In genomic region chr19:54189020-54189667, GRCh38 we compare ENCODE assay signal across 1 cellular context.
TF ChIP-seq lines count a peak whose summit lies in the region.

A gene with protein sequence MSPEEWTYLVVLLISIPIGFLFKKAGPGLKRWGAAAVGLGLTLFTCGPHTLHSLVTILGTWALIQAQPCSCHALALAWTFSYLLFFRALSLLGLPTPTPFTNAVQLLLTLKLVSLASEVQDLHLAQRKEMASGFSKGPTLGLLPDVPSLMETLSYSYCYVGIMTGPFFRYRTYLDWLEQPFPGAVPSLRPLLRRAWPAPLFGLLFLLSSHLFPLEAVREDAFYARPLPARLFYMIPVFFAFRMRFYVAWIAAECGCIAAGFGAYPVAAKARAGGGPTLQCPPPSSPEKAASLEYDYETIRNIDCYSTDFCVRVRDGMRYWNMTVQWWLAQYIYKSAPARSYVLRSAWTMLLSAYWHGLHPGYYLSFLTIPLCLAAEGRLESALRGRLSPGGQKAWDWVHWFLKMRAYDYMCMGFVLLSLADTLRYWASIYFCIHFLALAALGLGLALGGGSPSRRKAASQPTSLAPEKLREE (minus strand): TSS chr19:54189580. CDS start chr19:54188508, 1,072 bp downstream.

TF ChIP-seq in K562, 482 proteins besides CTCF, POLR2A, EP300 and RAD21 (continued from another document and continues in another):
- TF ChIP-seq, protein P1, sequence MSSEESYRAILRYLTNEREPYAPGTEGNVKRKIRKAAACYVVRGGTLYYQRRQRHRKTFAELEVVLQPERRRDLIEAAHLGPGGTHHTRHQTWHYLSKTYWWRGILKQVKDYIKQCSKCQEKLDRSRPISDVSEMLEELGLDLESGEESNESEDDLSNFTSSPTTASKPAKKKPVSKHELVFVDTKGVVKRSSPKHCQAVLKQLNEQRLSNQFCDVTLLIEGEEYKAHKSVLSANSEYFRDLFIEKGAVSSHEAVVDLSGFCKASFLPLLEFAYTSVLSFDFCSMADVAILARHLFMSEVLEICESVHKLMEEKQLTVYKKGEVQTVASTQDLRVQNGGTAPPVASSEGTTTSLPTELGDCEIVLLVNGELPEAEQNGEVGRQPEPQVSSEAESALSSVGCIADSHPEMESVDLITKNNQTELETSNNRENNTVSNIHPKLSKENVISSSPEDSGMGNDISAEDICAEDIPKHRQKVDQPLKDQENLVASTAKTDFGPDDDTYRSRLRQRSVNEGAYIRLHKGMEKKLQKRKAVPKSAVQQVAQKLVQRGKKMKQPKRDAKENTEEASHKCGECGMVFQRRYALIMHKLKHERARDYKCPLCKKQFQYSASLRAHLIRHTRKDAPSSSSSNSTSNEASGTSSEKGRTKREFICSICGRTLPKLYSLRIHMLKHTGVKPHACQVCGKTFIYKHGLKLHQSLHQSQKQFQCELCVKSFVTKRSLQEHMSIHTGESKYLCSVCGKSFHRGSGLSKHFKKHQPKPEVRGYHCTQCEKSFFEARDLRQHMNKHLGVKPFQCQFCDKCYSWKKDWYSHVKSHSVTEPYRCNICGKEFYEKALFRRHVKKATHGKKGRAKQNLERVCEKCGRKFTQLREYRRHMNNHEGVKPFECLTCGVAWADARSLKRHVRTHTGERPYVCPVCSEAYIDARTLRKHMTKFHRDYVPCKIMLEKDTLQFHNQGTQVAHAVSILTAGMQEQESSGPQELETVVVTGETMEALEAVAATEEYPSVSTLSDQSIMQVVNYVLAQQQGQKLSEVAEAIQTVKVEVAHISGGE (CRISPR knock-in tag; IDR thresholded peaks at IDR 0.05): no peak
- TF ChIP-seq ZNF79 (CRISPR knock-in tag; IDR thresholded peaks at IDR 0.05; ENCODE audit: low read depth) (no peak), CAMTA2 (CRISPR knock-in tag; conservative IDR thresholded peaks at IDR 0.05) (no peak), STAT5A (IDR thresholded peaks at IDR 0.05; ENCODE audit: borderline replicate concordance, low read length) (no peak), LCOR (CRISPR knock-in tag; IDR thresholded peaks at IDR 0.05) (no peak), ZNF282 (CRISPR knock-in tag; IDR thresholded peaks at IDR 0.05) (0 out of 2 replicates have a peak, but pooled peaks have one; percentile 30), ZNF589 (CRISPR knock-in tag; IDR thresholded peaks at IDR 0.05; ENCODE audit: low read depth) (no peak), MTF1 (CRISPR knock-in tag; IDR thresholded peaks at IDR 0.05; ENCODE audit: borderline replicate concordance) (no peak), RNF2 (IDR thresholded peaks at IDR 0.05) (0 out of 2 replicates have a peak, but pooled peaks have one; percentile 28), STAT5B (CRISPR knock-in tag; IDR thresholded peaks at IDR 0.05) (no peak), ZNF124 (CRISPR knock-in tag; IDR thresholded peaks at IDR 0.05) (no peak), ERF (CRISPR knock-in tag; IDR thresholded peaks at IDR 0.05) (0 out of 2 replicates have a peak, but pooled peaks have one; percentile 49), GABPA (tag; conservative IDR thresholded peaks at IDR 0.05; ENCODE audit: low read depth) (no peak), ZNF23 (CRISPR knock-in tag; IDR thresholded peaks at IDR 0.05) (no peak), ZNF449 (CRISPR knock-in tag; IDR thresholded peaks at IDR 0.05) (no peak), CBX1 (IDR thresholded peaks at IDR 0.05; ENCODE audit: low read depth) (no peak), PKNOX1 (IDR thresholded peaks at IDR 0.05) (no peak), CHD1 (IDR thresholded peaks at IDR 0.05; ENCODE audit: low read length) (no peak), CGGBP1 (CRISPR knock-in tag; IDR thresholded peaks at IDR 0.05) (no peak), RBM15 (IDR thresholded peaks at IDR 0.05; ENCODE audit: insufficient read depth, low read length) (no peak), FOS (IDR thresholded peaks at IDR 0.05; ENCODE audit: extremely low read depth, insufficient read length) (no peak), PTRF (tag; IDR thresholded peaks at IDR 0.05) (no peak), PCBP1 (IDR thresholded peaks at IDR 0.05; ENCODE audit: low read depth, low read length, poor library complexity, severe bottlenecking) (peak; percentile 66), ZBTB2 (IDR thresholded peaks at IDR 0.05) (no peak), ZNF316 (IDR thresholded peaks at IDR 0.05) (no peak), ZBTB8A (IDR thresholded peaks at IDR 0.05; ENCODE audit: partially characterized antibody) (no peak), KAT7 (CRISPR knock-in tag; IDR thresholded peaks at IDR 0.05; ENCODE audit: borderline replicate concordance) (no peak), RAD51 (IDR thresholded peaks at IDR 0.05; ENCODE audit: borderline replicate concordance, low read depth) (no peak), MXI1 (IDR thresholded peaks at IDR 0.05; ENCODE audit: low read depth, low read length) (no peak), ZNF778 (CRISPR knock-in tag; IDR thresholded peaks at IDR 0.05) (no peak), SMARCB1 (IDR thresholded peaks at IDR 0.05; ENCODE audit: insufficient read length, low read depth) (no peak), SRSF3 (IDR thresholded peaks at IDR 0.05; ENCODE audit: insufficient read depth, low read length) (no peak)
- TF ChIP-seq, protein P2, sequence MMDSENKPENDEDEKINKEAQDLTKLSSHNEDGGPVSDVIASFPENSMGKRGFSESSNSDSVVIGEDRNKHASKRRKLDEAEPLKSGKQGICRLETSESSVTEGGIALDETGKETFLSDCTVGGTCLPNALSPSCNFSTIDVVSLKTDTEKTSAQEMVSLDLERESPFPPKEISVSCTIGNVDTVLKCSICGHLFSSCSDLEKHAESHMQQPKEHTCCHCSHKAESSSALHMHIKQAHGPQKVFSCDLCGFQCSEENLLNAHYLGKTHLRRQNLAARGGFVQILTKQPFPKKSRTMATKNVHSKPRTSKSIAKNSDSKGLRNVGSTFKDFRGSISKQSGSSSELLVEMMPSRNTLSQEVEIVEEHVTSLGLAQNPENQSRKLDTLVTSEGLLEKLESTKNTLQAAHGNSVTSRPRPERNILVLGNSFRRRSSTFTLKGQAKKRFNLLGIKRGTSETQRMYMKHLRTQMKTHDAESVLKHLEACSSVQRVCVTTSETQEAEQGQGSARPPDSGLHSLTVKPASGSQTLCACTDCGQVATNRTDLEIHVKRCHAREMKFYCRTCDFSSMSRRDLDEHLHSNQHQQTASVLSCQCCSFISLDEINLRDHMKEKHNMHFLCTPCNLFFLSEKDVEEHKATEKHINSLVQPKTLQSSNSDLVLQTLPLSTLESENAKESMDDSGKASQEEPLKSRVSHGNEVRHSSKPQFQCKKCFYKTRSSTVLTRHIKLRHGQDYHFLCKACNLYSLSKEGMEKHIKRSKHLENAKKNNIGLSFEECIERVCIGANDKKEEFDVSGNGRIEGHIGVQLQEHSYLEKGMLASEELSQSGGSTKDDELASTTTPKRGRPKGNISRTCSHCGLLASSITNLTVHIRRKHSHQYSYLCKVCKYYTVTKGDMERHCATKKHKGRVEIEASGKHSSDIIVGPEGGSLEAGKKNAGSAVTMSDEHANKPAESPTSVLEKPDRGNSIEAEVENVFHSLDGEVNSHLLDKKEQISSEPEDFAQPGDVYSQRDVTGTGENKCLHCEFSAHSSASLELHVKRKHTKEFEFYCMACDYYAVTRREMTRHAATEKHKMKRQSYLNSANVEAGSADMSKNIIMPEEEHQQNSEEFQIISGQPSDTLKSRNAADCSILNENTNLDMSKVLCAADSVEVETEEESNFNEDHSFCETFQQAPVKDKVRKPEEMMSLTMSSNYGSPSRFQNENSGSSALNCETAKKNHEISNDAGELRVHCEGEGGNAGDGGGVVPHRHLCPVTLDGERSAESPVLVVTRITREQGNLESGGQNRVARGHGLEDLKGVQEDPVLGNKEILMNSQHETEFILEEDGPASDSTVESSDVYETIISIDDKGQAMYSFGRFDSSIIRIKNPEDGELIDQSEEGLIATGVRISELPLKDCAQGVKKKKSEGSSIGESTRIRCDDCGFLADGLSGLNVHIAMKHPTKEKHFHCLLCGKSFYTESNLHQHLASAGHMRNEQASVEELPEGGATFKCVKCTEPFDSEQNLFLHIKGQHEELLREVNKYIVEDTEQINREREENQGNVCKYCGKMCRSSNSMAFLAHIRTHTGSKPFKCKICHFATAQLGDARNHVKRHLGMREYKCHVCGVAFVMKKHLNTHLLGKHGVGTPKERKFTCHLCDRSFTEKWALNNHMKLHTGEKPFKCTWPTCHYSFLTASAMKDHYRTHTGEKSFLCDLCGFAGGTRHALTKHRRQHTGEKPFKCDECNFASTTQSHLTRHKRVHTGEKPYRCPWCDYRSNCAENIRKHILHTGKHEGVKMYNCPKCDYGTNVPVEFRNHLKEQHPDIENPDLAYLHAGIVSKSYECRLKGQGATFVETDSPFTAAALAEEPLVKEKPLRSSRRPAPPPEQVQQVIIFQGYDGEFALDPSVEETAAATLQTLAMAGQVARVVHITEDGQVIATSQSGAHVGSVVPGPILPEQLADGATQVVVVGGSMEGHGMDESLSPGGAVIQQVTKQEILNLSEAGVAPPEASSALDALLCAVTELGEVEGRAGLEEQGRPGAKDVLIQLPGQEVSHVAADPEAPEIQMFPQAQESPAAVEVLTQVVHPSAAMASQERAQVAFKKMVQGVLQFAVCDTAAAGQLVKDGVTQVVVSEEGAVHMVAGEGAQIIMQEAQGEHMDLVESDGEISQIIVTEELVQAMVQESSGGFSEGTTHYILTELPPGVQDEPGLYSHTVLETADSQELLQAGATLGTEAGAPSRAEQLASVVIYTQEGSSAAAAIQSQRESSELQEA (IDR thresholded peaks at IDR 0.05; ENCODE audit: low read depth): no peak
- TF ChIP-seq, protein P3, sequence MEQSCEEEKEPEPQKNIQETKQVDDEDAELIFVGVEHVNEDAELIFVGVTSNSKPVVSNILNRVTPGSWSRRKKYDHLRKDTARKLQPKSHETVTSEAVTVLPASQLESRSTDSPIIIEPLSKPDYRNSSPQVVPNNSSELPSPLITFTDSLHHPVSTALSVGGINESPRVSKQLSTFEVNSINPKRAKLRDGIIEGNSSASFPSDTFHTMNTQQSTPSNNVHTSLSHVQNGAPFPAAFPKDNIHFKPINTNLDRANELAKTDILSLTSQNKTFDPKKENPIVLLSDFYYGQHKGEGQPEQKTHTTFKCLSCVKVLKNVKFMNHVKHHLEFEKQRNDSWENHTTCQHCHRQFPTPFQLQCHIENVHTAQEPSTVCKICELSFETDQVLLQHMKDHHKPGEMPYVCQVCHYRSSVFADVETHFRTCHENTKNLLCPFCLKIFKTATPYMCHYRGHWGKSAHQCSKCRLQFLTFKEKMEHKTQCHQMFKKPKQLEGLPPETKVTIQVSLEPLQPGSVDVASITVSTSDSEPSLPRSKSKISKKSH (CRISPR knock-in tag; IDR thresholded peaks at IDR 0.05): no peak
- TF ChIP-seq, protein P4, sequence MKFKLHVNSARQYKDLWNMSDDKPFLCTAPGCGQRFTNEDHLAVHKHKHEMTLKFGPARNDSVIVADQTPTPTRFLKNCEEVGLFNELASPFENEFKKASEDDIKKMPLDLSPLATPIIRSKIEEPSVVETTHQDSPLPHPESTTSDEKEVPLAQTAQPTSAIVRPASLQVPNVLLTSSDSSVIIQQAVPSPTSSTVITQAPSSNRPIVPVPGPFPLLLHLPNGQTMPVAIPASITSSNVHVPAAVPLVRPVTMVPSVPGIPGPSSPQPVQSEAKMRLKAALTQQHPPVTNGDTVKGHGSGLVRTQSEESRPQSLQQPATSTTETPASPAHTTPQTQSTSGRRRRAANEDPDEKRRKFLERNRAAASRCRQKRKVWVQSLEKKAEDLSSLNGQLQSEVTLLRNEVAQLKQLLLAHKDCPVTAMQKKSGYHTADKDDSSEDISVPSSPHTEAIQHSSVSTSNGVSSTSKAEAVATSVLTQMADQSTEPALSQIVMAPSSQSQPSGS (CRISPR knock-in tag; IDR thresholded peaks at IDR 0.05): no peak
- TF ChIP-seq, protein P5, sequence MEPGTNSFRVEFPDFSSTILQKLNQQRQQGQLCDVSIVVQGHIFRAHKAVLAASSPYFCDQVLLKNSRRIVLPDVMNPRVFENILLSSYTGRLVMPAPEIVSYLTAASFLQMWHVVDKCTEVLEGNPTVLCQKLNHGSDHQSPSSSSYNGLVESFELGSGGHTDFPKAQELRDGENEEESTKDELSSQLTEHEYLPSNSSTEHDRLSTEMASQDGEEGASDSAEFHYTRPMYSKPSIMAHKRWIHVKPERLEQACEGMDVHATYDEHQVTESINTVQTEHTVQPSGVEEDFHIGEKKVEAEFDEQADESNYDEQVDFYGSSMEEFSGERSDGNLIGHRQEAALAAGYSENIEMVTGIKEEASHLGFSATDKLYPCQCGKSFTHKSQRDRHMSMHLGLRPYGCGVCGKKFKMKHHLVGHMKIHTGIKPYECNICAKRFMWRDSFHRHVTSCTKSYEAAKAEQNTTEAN (CRISPR knock-in tag; IDR thresholded peaks at IDR 0.05): no peak
- TF ChIP-seq, protein P6, sequence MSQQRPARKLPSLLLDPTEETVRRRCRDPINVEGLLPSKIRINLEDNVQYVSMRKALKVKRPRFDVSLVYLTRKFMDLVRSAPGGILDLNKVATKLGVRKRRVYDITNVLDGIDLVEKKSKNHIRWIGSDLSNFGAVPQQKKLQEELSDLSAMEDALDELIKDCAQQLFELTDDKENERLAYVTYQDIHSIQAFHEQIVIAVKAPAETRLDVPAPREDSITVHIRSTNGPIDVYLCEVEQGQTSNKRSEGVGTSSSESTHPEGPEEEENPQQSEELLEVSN (IDR thresholded peaks at IDR 0.05; ENCODE audit: borderline replicate concordance in 1 of 2, extremely low read depth in 1 of 2, insufficient read depth in 1 of 2, insufficient read length in 1 of 2, low read depth in 1 of 2, low read length in 1 of 2, poor library complexity in 1 of 2, severe bottlenecking in 1 of 2): peak in 1 of 2 experiments; percentile 83
